8 cellular contexts compared by ENCODE assay signal in the genomic region with DNA sequence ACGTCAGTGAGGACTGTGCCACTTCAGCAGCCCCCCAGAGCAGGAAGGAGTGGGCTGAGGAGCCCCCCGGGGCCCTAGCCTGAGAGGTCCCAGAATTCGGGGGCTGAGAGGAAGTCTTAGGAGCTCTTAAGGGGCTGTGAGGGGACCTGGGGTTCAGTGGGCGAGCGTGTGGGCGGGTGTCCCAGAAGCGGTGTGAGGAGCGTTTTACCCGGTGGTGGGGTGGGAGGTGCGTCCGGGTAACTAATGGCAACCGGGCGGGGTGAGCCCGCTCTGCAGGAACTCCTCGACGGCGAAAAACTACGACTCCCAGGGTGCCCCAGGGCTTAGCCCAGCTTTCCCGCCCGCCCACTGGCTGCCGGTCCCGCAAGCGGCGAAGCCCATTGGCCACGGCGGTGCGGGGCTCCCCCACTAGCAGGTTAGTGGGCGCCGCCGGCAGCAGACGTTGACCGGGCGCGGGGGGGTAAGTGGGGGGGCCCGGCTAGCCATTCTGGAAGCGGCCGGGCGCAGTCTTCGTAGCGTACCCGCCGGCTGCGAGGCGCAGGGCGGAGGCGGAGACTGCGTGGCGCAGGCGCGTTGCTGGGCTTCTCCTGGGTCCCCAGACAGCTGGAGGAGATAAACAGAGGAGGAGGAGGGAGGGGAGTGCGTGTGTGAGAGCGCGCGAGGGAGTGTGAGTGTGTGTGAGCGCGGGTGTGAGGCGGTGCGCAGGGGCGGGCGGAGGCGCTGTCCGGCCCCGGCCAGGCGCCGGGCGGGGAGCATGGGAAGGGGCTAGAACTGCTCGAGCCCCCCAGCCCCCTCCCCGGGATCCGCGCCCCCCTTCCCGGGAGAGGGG. TPM values are rescaled to one million over a fixed set of nuclear protein-coding genes. Genes with fewer than 3 reads are reported as not detected.
DNase-seq lines count a peak whose midpoint lies in the region; ATAC-seq, FAIRE-seq and TF ChIP-seq lines count a peak whose summit lies in the region.

A gene with protein sequence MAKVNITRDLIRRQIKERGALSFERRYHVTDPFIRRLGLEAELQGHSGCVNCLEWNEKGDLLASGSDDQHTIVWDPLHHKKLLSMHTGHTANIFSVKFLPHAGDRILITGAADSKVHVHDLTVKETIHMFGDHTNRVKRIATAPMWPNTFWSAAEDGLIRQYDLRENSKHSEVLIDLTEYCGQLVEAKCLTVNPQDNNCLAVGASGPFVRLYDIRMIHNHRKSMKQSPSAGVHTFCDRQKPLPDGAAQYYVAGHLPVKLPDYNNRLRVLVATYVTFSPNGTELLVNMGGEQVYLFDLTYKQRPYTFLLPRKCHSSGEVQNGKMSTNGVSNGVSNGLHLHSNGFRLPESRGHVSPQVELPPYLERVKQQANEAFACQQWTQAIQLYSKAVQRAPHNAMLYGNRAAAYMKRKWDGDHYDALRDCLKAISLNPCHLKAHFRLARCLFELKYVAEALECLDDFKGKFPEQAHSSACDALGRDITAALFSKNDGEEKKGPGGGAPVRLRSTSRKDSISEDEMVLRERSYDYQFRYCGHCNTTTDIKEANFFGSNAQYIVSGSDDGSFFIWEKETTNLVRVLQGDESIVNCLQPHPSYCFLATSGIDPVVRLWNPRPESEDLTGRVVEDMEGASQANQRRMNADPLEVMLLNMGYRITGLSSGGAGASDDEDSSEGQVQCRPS (plus strand): TSS at position 579 of the 829 bp plus-strand sequence. CDS start 26,423 bp downstream, outside the sequence.

- DNase-seq in AG04449 (ENCODE audit: low read depth, low spot score) (peak; percentile 67), NCI-H2227 treated with DMSO at 0.1 percent for 48 hours (lab: John Stamatoyannopoulos, UW) (peak; percentile 96), bronchial epithelial cell (ENCODE audit: low read depth) (peak; percentile 86), small intestine (peak; percentile 97)

- 1 to 4% (median 1%) methylated on average over 20 to 71 of the region's 71 CpGs for WGBS in small intestine, 3 donors

- no peaks in the 10 kb centered on the region for H3K36me3 ChIP-seq in bronchial epithelial cell (ENCODE audit: control insufficient read depth, insufficient read depth, low read length)
- no peaks in the 10 kb centered on the region for H3K36me3 ChIP-seq in iPS-20b (ENCODE audit: insufficient read depth, low read depth, low read length)
- H3K36me3 ChIP-seq in small intestine (ENCODE audit: control insufficient read depth in 2 of 2, insufficient read depth in 2 of 2, low read length in 2 of 2) = no peaks in the 10 kb centered on the region

- H3K9me3 ChIP-seq in iPS-20b (ENCODE audit: insufficient read depth, low read depth, low read length) (no peaks in the 10 kb centered on the region), small intestine (ENCODE audit: control insufficient read depth, low read depth) (no peaks in the 10 kb centered on the region)

- H3K4me1 ChIP-seq in iPS-20b (ENCODE audit: insufficient read depth, low read length) (peaks cover 9% of the 10 kb centered on the region; the same call in 1 of the 2 replicates), small intestine (ENCODE audit: control insufficient read depth in 2 of 2, insufficient read depth in 1 of 2, low read depth in 1 of 2, low read length in 1 of 2) (peaks cover 0 to 5% of the 10 kb centered on the region in 2 donors)

- no peaks in the 10 kb centered on the region for H3K27me3 ChIP-seq in bronchial epithelial cell (ENCODE audit: control insufficient read depth, insufficient read depth, low read length)
- peaks cover 6% of the 10 kb centered on the region; the same call in 1 of the 2 replicates for H3K27me3 ChIP-seq in iPS-20b (ENCODE audit: insufficient read depth, low read length)
- H3K27me3 ChIP-seq in small intestine (ENCODE audit: control insufficient read depth in 2 of 2, insufficient read depth in 2 of 2, low read length in 2 of 2) = no peaks in the 10 kb centered on the region

- H3K9ac ChIP-seq in iPS-20b (ENCODE audit: low read depth, low read length) = peak within 1 kb of the TSS; percentile 39; the same call in 1 of the 2 replicates

- H3K4me3 ChIP-seq in AG04449 (ENCODE audit: low read depth, low read length) (peak within 1 kb of the TSS; percentile 70), WI38 (ENCODE audit: low read depth, low read length) (peak within 1 kb of the TSS; percentile 74), bronchial epithelial cell (ENCODE audit: low read depth, low read length) (peak within 1 kb of the TSS; percentile 77), iPS-20b (ENCODE audit: low read length) (peak within 1 kb of the TSS; percentile 75), small intestine (ENCODE audit: low read depth in 1 of 2, low read length in 2 of 2) (peak within 1 kb of the TSS; percentile 98 to 99)

- POLR2A ChIA-PET in AG04449 (lab: Yijun Ruan, JAX) = interaction anchor here (0.6 to 1.7 kb wide), 4 partner anchors 14 to 122 kb away, joined by 3 to 5 read pairs (median 4); partner anchors contain the start of gene SLC9A1

- no peak for FAIRE-seq in bronchial epithelial cell (lab: Jason Lieb, UNC)
- FAIRE-seq in small intestine (lab: Jason Lieb, UNC) = no peak

- ATAC-seq in GM18907 (IDR thresholded peaks at IDR 0.05; ENCODE audit: unreplicated experiment) (peak; percentile 90), HG03159 (IDR thresholded peaks at IDR 0.05; ENCODE audit: unreplicated experiment) (peak; percentile 89)

- no peak for TF ChIP-seq CTCF in AG04449 (IDR thresholded peaks at IDR 0.05; ENCODE audit: insufficient read depth, low read length, missing control alignments)
- no peak for TF ChIP-seq CTCF in WI38 (IDR thresholded peaks at IDR 0.05; ENCODE audit: low read depth, low read length)
- TF ChIP-seq CTCF in bronchial epithelial cell (IDR thresholded peaks at IDR 0.05; ENCODE audit: insufficient read depth, low read length, severe bottlenecking) = no peak

- CTCF ChIA-PET in AG04449 (lab: Yijun Ruan, JAX) = no interaction called here

- H3K27ac ChIP-seq in iPS-20b (ENCODE audit: low read length) (no peak within 1 kb of the TSS), small intestine (ENCODE audit: low read depth in 1 of 2, low read length in 1 of 2) (peak within 1 kb of the TSS in 1 of 2 donors; percentile 62)

RNA-seq across cellular contexts. Expression of the gene that starts here (rescaled TPM):
- total RNA-seq in bronchial epithelial cell = 13.4 and 16.5 TPM in 2 replicates
- polyA plus RNA-seq in small intestine = 10 to 100 TPM; 14.6 to 20.3 (median 15.7) TPM
